In the genomic region with DNA sequence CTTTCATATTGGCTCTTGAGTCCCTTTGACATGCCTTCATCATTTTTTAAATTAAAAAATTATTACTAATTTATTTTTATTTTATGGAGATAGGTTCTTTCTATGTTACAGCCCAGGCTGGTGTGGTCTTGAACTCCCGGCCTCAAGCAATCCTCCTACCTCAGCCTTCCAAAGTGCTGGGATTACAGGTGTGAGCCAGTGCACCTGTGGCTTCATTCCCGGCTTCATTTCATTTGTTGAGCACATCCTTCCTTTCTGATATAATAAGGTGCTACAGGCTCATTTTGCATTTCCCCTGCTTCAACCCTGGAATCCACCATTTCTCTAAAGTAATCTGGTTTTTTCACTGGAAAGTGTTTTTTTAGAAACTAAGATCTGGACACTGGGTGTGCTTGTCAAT, we compare ENCODE assay signal across 4 cellular contexts. TPM values are rescaled to one million over a fixed set of nuclear protein-coding genes. Genes with fewer than 3 reads are reported as not detected.
"Had no signal": no experiment of that assay in that cellular context is flagged by ENCODE, and none has a peak within 500 bp of the region (broad histone marks: within the 10 kb centered on the region; RNA-seq: fewer than 3 reads in every experiment).

No MANE protein-coding gene starts in this region.

RNA-seq across cellular contexts. Expression of a gene that starts 23.8 kb away (rescaled TPM):
- total RNA-seq: LHCN-M2, M059J, MCF 10A, NCI-H460 had no signal
